ENCODE assay signal across 15 cellular contexts in the genomic region with DNA sequence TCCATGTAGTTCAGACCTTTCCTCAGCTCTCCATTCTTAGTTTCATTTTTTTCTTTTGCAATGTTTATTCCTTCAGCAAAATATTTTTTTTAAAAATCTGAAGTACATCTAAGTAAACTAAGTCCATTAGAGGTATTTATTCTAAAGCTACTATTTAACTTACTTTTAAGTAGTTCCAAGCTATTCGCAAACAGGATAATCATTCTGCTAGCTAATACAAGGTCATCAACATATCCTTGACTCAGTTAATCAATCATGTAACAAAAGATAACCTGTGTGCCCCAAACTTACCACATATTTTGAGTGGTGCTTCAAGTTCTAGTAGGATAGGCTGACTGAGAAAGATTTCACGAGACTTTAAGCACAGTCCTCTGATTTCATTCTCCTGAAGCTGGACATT. TPM values are rescaled to one million over a fixed set of nuclear protein-coding genes. Genes with fewer than 3 reads are reported as not detected.
DNase-seq lines count a peak whose midpoint lies in the region; ATAC-seq and TF ChIP-seq lines count a peak whose summit lies in the region.
"Had no signal": no experiment of that assay in that cellular context is flagged by ENCODE, and none has a peak within 500 bp of the region (broad histone marks: within the 10 kb centered on the region; RNA-seq: fewer than 3 reads in every experiment).

No MANE protein-coding gene starts in this region.

- no peaks in the 10 kb centered on the region for H3K9me3 ChIP-seq in CD4-positive, CD25-positive, alpha-beta regulatory T cell (ENCODE audit: control insufficient read depth in 2 of 2, low read length in 2 of 2)
- no peaks in the 10 kb centered on the region for H3K9me3 ChIP-seq in vagina

- no peak for DNase-seq in activated CD8-positive, alpha-beta T cell treated with anti-CD3 and anti-CD28 coated beads for 36 hours
- DNase-seq in activated CD8-positive, alpha-beta T cell treated with anti-CD3 and anti-CD28 coated beads, Interleukin-2, amount 10 ng/mL, durations not matched to agents 7 days and 5 days, result no peak
- DNase-seq in CD4-positive, CD25-positive, alpha-beta regulatory T cell, result no peak
- DNase-seq in activated CD4-positive, alpha-beta memory T cell treated with anti-CD3 and anti-CD28 coated beads, Interleukin-2, amount 10 ng/mL, durations not matched to agents 7 days and 5 days, result no peak
- no peak for DNase-seq in natural killer cell
- DNase-seq in T-helper 9 cell, result no peak
- DNase-seq in vagina (ENCODE audit: extremely low spot score in 2 of 2), result no peak
- DNase-seq in NCI-H524 treated with DMSO at 0.1 percent for 48 hours (lab: John Stamatoyannopoulos, UW), result no peak
- DNase-seq: GM23248, KBM-7, NCI-H1092, NCI-H2107, NCI-H345, PC-9 had no signal

- no peak overlapping the region for H3K4me3 ChIP-seq in CD4-positive, CD25-positive, alpha-beta regulatory T cell (ENCODE audit: low read depth, low read length)
- H3K4me3 ChIP-seq in vagina, result no peak overlapping the region
- H3K4me3 ChIP-seq: GM23248, PC-9 had no signal

- TF ChIP-seq POLR2A in vagina (IDR thresholded peaks at IDR 0.05), result no peak

- H3K36me3 ChIP-seq in CD4-positive, CD25-positive, alpha-beta regulatory T cell (ENCODE audit: control insufficient read depth, insufficient read depth, low read length), result peaks cover 79% of the 10 kb centered on the region
- peaks cover 0 to 48% of the 10 kb centered on the region in 2 donors for H3K36me3 ChIP-seq in vagina

- H3K27me3 Mint-ChIP-seq in activated CD8-positive, alpha-beta T cell treated with anti-CD3 and anti-CD28 coated beads for 36 hours, result no peaks in the 10 kb centered on the region
- no peaks in the 10 kb centered on the region for H3K27me3 Mint-ChIP-seq in activated CD8-positive, alpha-beta T cell treated with anti-CD3 and anti-CD28 coated beads, Interleukin-2, amount 10 ng/mL, durations not matched to agents 7 days and 5 days (ENCODE audit: low read depth)
- H3K27me3 Mint-ChIP-seq in CD4-positive, CD25-positive, alpha-beta regulatory T cell, result no peaks in the 10 kb centered on the region
- H3K27me3 Mint-ChIP-seq in activated CD4-positive, alpha-beta memory T cell treated with anti-CD3 and anti-CD28 coated beads, Interleukin-2, amount 10 ng/mL, durations not matched to agents 7 days and 5 days, result no peaks in the 10 kb centered on the region
- H3K27me3 Mint-ChIP-seq in natural killer cell (ENCODE audit: low read depth in 2 of 2), result no peaks in the 10 kb centered on the region

- TF ChIP-seq CTCF in activated CD8-positive, alpha-beta T cell treated with anti-CD3 and anti-CD28 coated beads for 36 hours (IDR thresholded peaks at IDR 0.05), result no peak
- no peak for TF ChIP-seq CTCF in natural killer cell (IDR thresholded peaks at IDR 0.05)
- no peak for TF ChIP-seq CTCF in vagina (IDR thresholded peaks at IDR 0.05)

- H3K27ac ChIP-seq in CD4-positive, CD25-positive, alpha-beta regulatory T cell (ENCODE audit: insufficient read depth, low read length, poor library complexity, severe bottlenecking), result peak overlapping the region; percentile 56
- H3K27ac ChIP-seq in vagina, result no peak overlapping the region
- H3K27ac ChIP-seq: C4-2B, GM23248, PC-9 had no signal

- peaks cover 70% of the 10 kb centered on the region for H3K4me1 Mint-ChIP-seq in activated CD8-positive, alpha-beta T cell treated with anti-CD3 and anti-CD28 coated beads for 36 hours (ENCODE audit: low read depth)
- peaks cover 62% of the 10 kb centered on the region for H3K4me1 Mint-ChIP-seq in activated CD8-positive, alpha-beta T cell treated with anti-CD3 and anti-CD28 coated beads, Interleukin-2, amount 10 ng/mL, durations not matched to agents 7 days and 5 days (ENCODE audit: low read depth)
- H3K4me1 Mint-ChIP-seq in CD4-positive, CD25-positive, alpha-beta regulatory T cell, result peaks cover 37 to 83% (median 62%) of the 10 kb centered on the region in 4 donors
- H3K4me1 Mint-ChIP-seq in activated CD4-positive, alpha-beta memory T cell treated with anti-CD3 and anti-CD28 coated beads, Interleukin-2, amount 10 ng/mL, durations not matched to agents 7 days and 5 days, result peaks cover 86% of the 10 kb centered on the region
- H3K4me1 Mint-ChIP-seq in natural killer cell, result peaks cover 44 to 58% of the 10 kb centered on the region in 2 donors

- no peaks in the 10 kb centered on the region for H3K9me3 Mint-ChIP-seq in activated CD8-positive, alpha-beta T cell treated with anti-CD3 and anti-CD28 coated beads for 36 hours
- H3K9me3 Mint-ChIP-seq in activated CD8-positive, alpha-beta T cell treated with anti-CD3 and anti-CD28 coated beads, Interleukin-2, amount 10 ng/mL, durations not matched to agents 7 days and 5 days (ENCODE audit: insufficient read depth), result no peaks in the 10 kb centered on the region
- no peaks in the 10 kb centered on the region for H3K9me3 Mint-ChIP-seq in CD4-positive, CD25-positive, alpha-beta regulatory T cell
- H3K9me3 Mint-ChIP-seq in activated CD4-positive, alpha-beta memory T cell treated with anti-CD3 and anti-CD28 coated beads, Interleukin-2, amount 10 ng/mL, durations not matched to agents 7 days and 5 days, result no peaks in the 10 kb centered on the region
- H3K9me3 Mint-ChIP-seq in natural killer cell, result no peaks in the 10 kb centered on the region

- H3K36me3 Mint-ChIP-seq in activated CD8-positive, alpha-beta T cell treated with anti-CD3 and anti-CD28 coated beads for 36 hours (ENCODE audit: low read depth), result peaks cover 77% of the 10 kb centered on the region
- peaks cover 69% of the 10 kb centered on the region for H3K36me3 Mint-ChIP-seq in activated CD8-positive, alpha-beta T cell treated with anti-CD3 and anti-CD28 coated beads, Interleukin-2, amount 10 ng/mL, durations not matched to agents 7 days and 5 days (ENCODE audit: low read depth)
- H3K36me3 Mint-ChIP-seq in CD4-positive, CD25-positive, alpha-beta regulatory T cell, result peaks cover 45% of the 10 kb centered on the region
- H3K36me3 Mint-ChIP-seq in activated CD4-positive, alpha-beta memory T cell treated with anti-CD3 and anti-CD28 coated beads, Interleukin-2, amount 10 ng/mL, durations not matched to agents 7 days and 5 days (ENCODE audit: low read depth), result peaks cover 77% of the 10 kb centered on the region
- H3K36me3 Mint-ChIP-seq in natural killer cell, result peaks cover 7% of the 10 kb centered on the region

- POLR2A ChIA-PET in activated CD8-positive, alpha-beta T cell treated with anti-CD3 and anti-CD28 coated beads for 36 hours (lab: Charles Lee), result interaction anchor here (0.5 to 1.8 kb wide), 7 partner anchors 8 to 118 kb away, joined by 3 to 6 read pairs (median 3); a partner anchor contains a TSS
- POLR2A ChIA-PET in activated CD8-positive, alpha-beta T cell treated with anti-CD3 and anti-CD28 coated beads, Interleukin-2, amount 10 ng/mL, durations not matched to agents 7 days and 5 days (lab: Charles Lee), result interaction anchor here (0.6 to 1.7 kb wide), 3 partner anchors 11 to 341 kb away, joined by 3 to 4 read pairs (median 3); a partner anchor contains a TSS
- POLR2A ChIA-PET in activated CD4-positive, alpha-beta memory T cell treated with anti-CD3 and anti-CD28 coated beads, Interleukin-2, amount 10 ng/mL, durations not matched to agents 7 days and 5 days (lab: Charles Lee), result interaction anchor here (1.4 to 2.4 kb wide), 6 partner anchors 8 to 263 kb away, joined by 3 to 28 read pairs (median 4); a partner anchor contains a TSS

- peak overlapping the region; percentile 52 for H3K27ac Mint-ChIP-seq in activated CD8-positive, alpha-beta T cell treated with anti-CD3 and anti-CD28 coated beads for 36 hours
- H3K27ac Mint-ChIP-seq in activated CD8-positive, alpha-beta T cell treated with anti-CD3 and anti-CD28 coated beads, Interleukin-2, amount 10 ng/mL, durations not matched to agents 7 days and 5 days, result no peak overlapping the region
- H3K27ac Mint-ChIP-seq in CD4-positive, CD25-positive, alpha-beta regulatory T cell, result peak overlapping the region in 2 of 3 donors; percentile 38 to 41
- peak overlapping the region; percentile 70 for H3K27ac Mint-ChIP-seq in activated CD4-positive, alpha-beta memory T cell treated with anti-CD3 and anti-CD28 coated beads, Interleukin-2, amount 10 ng/mL, durations not matched to agents 7 days and 5 days
- H3K27ac Mint-ChIP-seq in natural killer cell, result peak overlapping the region; percentile 47 to 50

- H3K27me3 ChIP-seq in CD4-positive, CD25-positive, alpha-beta regulatory T cell (ENCODE audit: control insufficient read depth, insufficient read depth, low read length), result no peaks in the 10 kb centered on the region
- H3K27me3 ChIP-seq in vagina, result no peaks in the 10 kb centered on the region

- ATAC-seq in activated CD8-positive, alpha-beta T cell treated with anti-CD3 and anti-CD28 coated beads for 36 hours, result no peak
- no peak for ATAC-seq in activated CD8-positive, alpha-beta T cell treated with anti-CD3 and anti-CD28 coated beads, Interleukin-2, amount 10 ng/mL, durations not matched to agents 7 days and 5 days
- ATAC-seq in CD4-positive, CD25-positive, alpha-beta regulatory T cell (ENCODE audit: low read depth in 2 of 2), result no peak
- ATAC-seq in natural killer cell, result no peak

- peaks cover 60% of the 10 kb centered on the region for H3K4me1 ChIP-seq in CD4-positive, CD25-positive, alpha-beta regulatory T cell (ENCODE audit: control insufficient read depth, insufficient read depth, low read length, poor library complexity, severe bottlenecking)
- peaks cover 33% of the 10 kb centered on the region for H3K4me1 ChIP-seq in vagina

- CTCF ChIA-PET in activated CD8-positive, alpha-beta T cell treated with anti-CD3 and anti-CD28 coated beads for 36 hours (lab: Charles Lee), result interaction anchor here (0.9 to 1.8 kb wide), 6 partner anchors 10 to 156 kb away, joined by 3 to 10 read pairs (median 4); no protein-coding TSS in a partner anchor
- CTCF ChIA-PET in activated CD8-positive, alpha-beta T cell treated with anti-CD3 and anti-CD28 coated beads, Interleukin-2, amount 10 ng/mL, durations not matched to agents 7 days and 5 days (lab: Charles Lee), result interaction anchor here (0.9 to 2.2 kb wide), 7 partner anchors 9 to 131 kb away, joined by 3 to 16 read pairs (median 5); no protein-coding TSS in a partner anchor
- CTCF ChIA-PET in activated CD4-positive, alpha-beta memory T cell treated with anti-CD3 and anti-CD28 coated beads, Interleukin-2, amount 10 ng/mL, durations not matched to agents 7 days and 5 days (lab: Charles Lee), result interaction anchor here (0.6 to 2.3 kb wide), 3 partner anchors 9 to 281 kb away, joined by 3 to 12 read pairs (median 3); a partner anchor contains a TSS

- H3K4me3 Mint-ChIP-seq in activated CD8-positive, alpha-beta T cell treated with anti-CD3 and anti-CD28 coated beads for 36 hours, result no peak overlapping the region
- H3K4me3 Mint-ChIP-seq in activated CD8-positive, alpha-beta T cell treated with anti-CD3 and anti-CD28 coated beads, Interleukin-2, amount 10 ng/mL, durations not matched to agents 7 days and 5 days, result no peak overlapping the region
- peak overlapping the region in 1 of 4 donors; percentile 2 for H3K4me3 Mint-ChIP-seq in CD4-positive, CD25-positive, alpha-beta regulatory T cell
- no peak overlapping the region for H3K4me3 Mint-ChIP-seq in activated CD4-positive, alpha-beta memory T cell treated with anti-CD3 and anti-CD28 coated beads, Interleukin-2, amount 10 ng/mL, durations not matched to agents 7 days and 5 days
- no peak overlapping the region for H3K4me3 Mint-ChIP-seq in natural killer cell

- intact Hi-C loops in activated CD8-positive, alpha-beta T cell treated with anti-CD3 and anti-CD28 coated beads for 36 hours (cut with micrococcal nuclease), result no loop called here
- intact Hi-C loops in natural killer cell (cut with micrococcal nuclease), result no loop called here
- intact Hi-C loops in vagina (cut with DNase I), result no loop called here

RNA-seq across cellular contexts. Expression of a gene that starts 11.2 kb away (rescaled TPM):
- 100 to 1,000 TPM; 242 to 244 TPM for total RNA-seq in activated CD8-positive, alpha-beta T cell treated with anti-CD3 and anti-CD28 coated beads for 36 hours
- 100 to 1,000 TPM; 162 to 179 TPM for total RNA-seq in activated CD8-positive, alpha-beta T cell treated with anti-CD3 and anti-CD28 coated beads, Interleukin-2, amount 10 ng/mL, durations not matched to agents 7 days and 5 days
- 166 TPM for total RNA-seq in CD4-positive, CD25-positive, alpha-beta regulatory T cell
- polyA plus RNA-seq in CD4-positive, CD25-positive, alpha-beta regulatory T cell, result 100 to 1,000 TPM; 166 to 177 (median 175) TPM
- total RNA-seq in activated CD4-positive, alpha-beta memory T cell treated with anti-CD3 and anti-CD28 coated beads, Interleukin-2, amount 10 ng/mL, durations not matched to agents 7 days and 5 days, result 100 to 1,000 TPM; 221 to 230 TPM
- total RNA-seq in natural killer cell, result 100 to 1,000 TPM; 114 to 121 (median 117) TPM
- total RNA-seq in vagina, result 87.9 TPM

RNA-seq across cellular contexts. Expression of a gene that starts 42.6 kb away (rescaled TPM):
- total RNA-seq in activated CD8-positive, alpha-beta T cell treated with anti-CD3 and anti-CD28 coated beads for 36 hours, result 10 to 100 TPM; 23.0 to 24.2 TPM
- 10 to 100 TPM; 28.6 to 30.8 TPM for total RNA-seq in activated CD8-positive, alpha-beta T cell treated with anti-CD3 and anti-CD28 coated beads, Interleukin-2, amount 10 ng/mL, durations not matched to agents 7 days and 5 days
- total RNA-seq in CD4-positive, CD25-positive, alpha-beta regulatory T cell, result 6.1 TPM
- 10 to 100 TPM; 19.8 to 50.0 (median 34.8) TPM for polyA plus RNA-seq in CD4-positive, CD25-positive, alpha-beta regulatory T cell
- 10 to 100 TPM; 11.6 to 12.9 TPM for total RNA-seq in activated CD4-positive, alpha-beta memory T cell treated with anti-CD3 and anti-CD28 coated beads, Interleukin-2, amount 10 ng/mL, durations not matched to agents 7 days and 5 days
- total RNA-seq in natural killer cell (10 to 100 TPM; 12.5 to 18.4 (median 18.0) TPM), vagina (7.6 TPM)
